In the genomic region with DNA sequence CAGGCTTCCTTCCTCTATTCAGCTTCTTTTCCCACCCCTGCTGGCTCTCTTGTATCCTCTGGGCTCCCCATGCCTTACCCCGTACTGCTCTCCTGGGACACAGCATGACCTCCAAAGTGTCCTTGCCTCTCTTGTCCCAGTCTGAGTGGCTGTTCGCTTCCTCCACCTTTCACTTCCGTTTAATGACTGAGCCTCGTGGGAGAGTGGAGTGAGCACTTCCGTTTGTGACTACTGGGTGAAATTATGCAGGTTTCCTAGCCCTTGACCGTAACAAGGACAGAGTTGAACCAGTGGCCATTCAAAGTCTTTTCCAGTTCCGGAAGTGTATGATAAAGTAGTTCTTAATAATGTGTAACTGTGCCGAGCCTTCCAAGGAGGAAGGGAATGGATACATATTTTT, we compare ENCODE assay signal across 8 cellular contexts.
A peak's percentile ranks its signal among the peaks of the same experiment; 100 is the strongest.
DNase-seq lines count a peak whose midpoint lies in the region; ATAC-seq and TF ChIP-seq lines count a peak whose summit lies in the region.

No MANE protein-coding gene starts in this region.

- H3F3A ChIP-seq in PC-3 (ENCODE audit: low read length, unreplicated experiment): no peaks in the 10 kb centered on the region

- H3K9me2 ChIP-seq in PC-3 (replicated peaks; ENCODE audit: low read length): no peaks in the 10 kb centered on the region

- no peak for DNase-seq in activated CD8-positive, alpha-beta T cell treated with anti-CD3 and anti-CD28 coated beads, Interleukin-2, amount 10 ng/mL, durations not matched to agents 7 days and 5 days
- DNase-seq in naive thymus-derived CD8-positive, alpha-beta T cell: no peak
- DNase-seq in SK-N-DZ (ENCODE audit: low spot score) (no peak), T-helper 1 cell (no peak), NCI-H1694 treated with DMSO at 0.1 percent for 48 hours (lab: John Stamatoyannopoulos, UW) (no peak), PC-3 (no peak)

- H3K27ac Mint-ChIP-seq in activated CD8-positive, alpha-beta T cell treated with anti-CD3 and anti-CD28 coated beads, Interleukin-2, amount 10 ng/mL, durations not matched to agents 7 days and 5 days: no peak overlapping the region
- peak overlapping the region in 8 of 10 donors; percentile 5 to 77 (median 60) for H3K27ac Mint-ChIP-seq in naive thymus-derived CD8-positive, alpha-beta T cell

- no peak overlapping the region for H3K4me3 ChIP-seq in PC-3 (ENCODE audit: low read length)

- peaks cover 69% of the 10 kb centered on the region for H3K79me2 ChIP-seq in PC-3 (ENCODE audit: low read length)

- peaks cover 28% of the 10 kb centered on the region for H3K4me1 Mint-ChIP-seq in activated CD8-positive, alpha-beta T cell treated with anti-CD3 and anti-CD28 coated beads, Interleukin-2, amount 10 ng/mL, durations not matched to agents 7 days and 5 days (ENCODE audit: low read depth)
- H3K4me1 Mint-ChIP-seq in naive thymus-derived CD8-positive, alpha-beta T cell: peaks cover 40 to 91% (median 84%) of the 10 kb centered on the region in 4 donors

- no peaks in the 10 kb centered on the region for H3K36me3 Mint-ChIP-seq in activated CD8-positive, alpha-beta T cell treated with anti-CD3 and anti-CD28 coated beads, Interleukin-2, amount 10 ng/mL, durations not matched to agents 7 days and 5 days (ENCODE audit: low read depth)
- H3K36me3 Mint-ChIP-seq in naive thymus-derived CD8-positive, alpha-beta T cell: peaks cover 0 to 2% (median 0%) of the 10 kb centered on the region in 3 donors

- H3K4me1 ChIP-seq in PC-3 (ENCODE audit: insufficient read depth, low read length): peaks cover 6% of the 10 kb centered on the region

- no peak overlapping the region for H3K4me2 ChIP-seq in PC-3 (ENCODE audit: low read length)

- H3K9ac ChIP-seq in PC-3 (ENCODE audit: low read length): no peak overlapping the region

- BruUV-seq in PC-3 (replicated peaks; lab: Mats Ljungman, UMichigan): no TSS peak

- no peak overlapping the region for H3K27ac ChIP-seq in PC-3 (ENCODE audit: low read length)

- H2AFZ ChIP-seq in PC-3 (ENCODE audit: low read length): no peak overlapping the region

- ATAC-seq in GM19035 (IDR thresholded peaks at IDR 0.05; ENCODE audit: unreplicated experiment) (peak; percentile 59), HG03039 (IDR thresholded peaks at IDR 0.05; ENCODE audit: unreplicated experiment) (peak; percentile 74), PC-3 (no peak)
- ATAC-seq in activated CD8-positive, alpha-beta T cell treated with anti-CD3 and anti-CD28 coated beads, Interleukin-2, amount 10 ng/mL, durations not matched to agents 7 days and 5 days: peak; percentile 33
- ATAC-seq in naive thymus-derived CD8-positive, alpha-beta T cell: no peak

- no peaks in the 10 kb centered on the region for H3K27me3 Mint-ChIP-seq in activated CD8-positive, alpha-beta T cell treated with anti-CD3 and anti-CD28 coated beads, Interleukin-2, amount 10 ng/mL, durations not matched to agents 7 days and 5 days (ENCODE audit: low read depth)
- no peaks in the 10 kb centered on the region for H3K27me3 Mint-ChIP-seq in naive thymus-derived CD8-positive, alpha-beta T cell

- H3K4me3 Mint-ChIP-seq in activated CD8-positive, alpha-beta T cell treated with anti-CD3 and anti-CD28 coated beads, Interleukin-2, amount 10 ng/mL, durations not matched to agents 7 days and 5 days: no peak overlapping the region
- H3K4me3 Mint-ChIP-seq in naive thymus-derived CD8-positive, alpha-beta T cell: peak overlapping the region in 8 of 10 donors; percentile 6 to 56 (median 41)

- intact Hi-C loops in PC-3 (cut with micrococcal nuclease): no loop called here

- H4K20me1 ChIP-seq in PC-3 (ENCODE audit: low read length): no peaks in the 10 kb centered on the region

- CTCF ChIA-PET in activated CD8-positive, alpha-beta T cell treated with anti-CD3 and anti-CD28 coated beads, Interleukin-2, amount 10 ng/mL, durations not matched to agents 7 days and 5 days (lab: Charles Lee): no interaction called here
- CTCF ChIA-PET in PC-3 (lab: Charles Lee): no interaction called here

- TF ChIP-seq CTCF in PC-3 (conservative IDR thresholded peaks at IDR 0.05; ENCODE audit: low read depth, low read length): no peak

- no peaks in the 10 kb centered on the region for H3K9me3 ChIP-seq in PC-3 (ENCODE audit: low read length)

- H3K9me3 Mint-ChIP-seq in activated CD8-positive, alpha-beta T cell treated with anti-CD3 and anti-CD28 coated beads, Interleukin-2, amount 10 ng/mL, durations not matched to agents 7 days and 5 days (ENCODE audit: insufficient read depth): no peaks in the 10 kb centered on the region
- H3K9me3 Mint-ChIP-seq in naive thymus-derived CD8-positive, alpha-beta T cell: no peaks in the 10 kb centered on the region

- POLR2A ChIA-PET in activated CD8-positive, alpha-beta T cell treated with anti-CD3 and anti-CD28 coated beads, Interleukin-2, amount 10 ng/mL, durations not matched to agents 7 days and 5 days (lab: Charles Lee): interaction anchor here (1.0 kb wide), 1 partner anchor 34 kb away, joined by 3 read pairs; no protein-coding TSS in a partner anchor
- POLR2A ChIA-PET in naive thymus-derived CD8-positive, alpha-beta T cell (lab: Charles Lee): no interaction called here
- POLR2A ChIA-PET in PC-3 (lab: Charles Lee; ENCODE audit: unreplicated experiment): no interaction called here

- no peaks in the 10 kb centered on the region for H3K27me3 ChIP-seq in PC-3 (ENCODE audit: low read length)

- H3K36me3 ChIP-seq in PC-3 (ENCODE audit: low read depth, low read length): no peaks in the 10 kb centered on the region

Comparison
In these comparisons a context has a peak if more than half of its experiments do, and no peak if none do; other contexts are left out.
1. ATAC-seq: peak in GM19035 (single experiment), HG03039 (single experiment) and activated CD8-positive, alpha-beta T cell treated with anti-CD3 and anti-CD28 coated beads, Interleukin-2, amount 10 ng/mL, durations not matched to agents 7 days and 5 days (single experiment); none in naive thymus-derived CD8-positive, alpha-beta T cell (0 of 2) and PC-3 (single experiment).